In the genomic region with DNA sequence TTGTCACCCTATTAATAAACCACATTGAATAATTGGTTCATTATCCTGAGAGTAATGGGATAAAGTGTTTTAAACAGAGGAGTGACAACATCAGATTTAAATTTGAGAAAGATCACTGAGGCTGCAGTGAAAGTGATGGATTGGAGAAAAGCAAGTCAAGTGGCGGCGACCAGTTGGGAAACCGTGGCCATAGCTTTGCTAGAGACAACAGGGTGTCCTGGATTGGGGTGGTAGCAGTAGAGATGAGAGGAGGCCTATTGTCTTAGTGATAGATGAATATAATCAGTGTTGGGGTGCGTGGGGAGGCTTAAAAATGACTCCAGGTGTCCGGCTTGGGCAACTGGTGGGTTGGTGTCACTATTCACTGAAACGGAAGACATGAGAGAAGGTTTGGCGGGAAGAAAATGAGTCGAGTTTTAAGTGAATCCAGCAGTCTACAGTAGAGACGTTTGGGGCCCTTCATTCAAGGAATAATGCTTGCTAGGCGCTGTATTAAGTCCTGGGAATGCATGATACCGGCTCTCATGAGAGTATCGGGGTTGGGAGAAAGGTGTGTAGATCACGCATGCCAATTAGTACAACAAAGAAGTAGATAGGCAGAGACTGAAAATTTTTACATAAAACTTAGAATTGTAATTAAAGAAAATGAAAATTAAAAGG, we compare ENCODE assay signal across 2 cellular contexts.
TF ChIP-seq lines count a peak whose summit lies in the region.

No MANE protein-coding gene starts in this region.

TF ChIP-seq in A549, 52 proteins besides CTCF, POLR2A, EP300 and RAD21 (continued from another document):
- TF ChIP-seq EHF (CRISPR knock-in tag; IDR thresholded peaks at IDR 0.05) (no peak), TP53 (CRISPR knock-in tag; IDR thresholded peaks at IDR 0.05) (no peak), ZFP36 (IDR thresholded peaks at IDR 0.05; ENCODE audit: borderline replicate concordance, partially characterized antibody) (no peak), MAZ (IDR thresholded peaks at IDR 0.05; ENCODE audit: borderline replicate concordance, low read depth, low read length) (no peak), RARB (CRISPR knock-in tag; IDR thresholded peaks at IDR 0.05) (no peak), TFCP2L1 (CRISPR knock-in tag; IDR thresholded peaks at IDR 0.05) (no peak), SREBF2 (IDR thresholded peaks at IDR 0.05) (no peak), HEYL (CRISPR knock-in tag; IDR thresholded peaks at IDR 0.05) (no peak)
- TF ChIP-seq, protein P1, sequence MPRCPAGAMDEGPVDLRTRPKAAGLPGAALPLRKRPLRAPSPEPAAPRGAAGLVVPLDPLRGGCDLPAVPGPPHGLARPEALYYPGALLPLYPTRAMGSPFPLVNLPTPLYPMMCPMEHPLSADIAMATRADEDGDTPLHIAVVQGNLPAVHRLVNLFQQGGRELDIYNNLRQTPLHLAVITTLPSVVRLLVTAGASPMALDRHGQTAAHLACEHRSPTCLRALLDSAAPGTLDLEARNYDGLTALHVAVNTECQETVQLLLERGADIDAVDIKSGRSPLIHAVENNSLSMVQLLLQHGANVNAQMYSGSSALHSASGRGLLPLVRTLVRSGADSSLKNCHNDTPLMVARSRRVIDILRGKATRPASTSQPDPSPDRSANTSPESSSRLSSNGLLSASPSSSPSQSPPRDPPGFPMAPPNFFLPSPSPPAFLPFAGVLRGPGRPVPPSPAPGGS (IDR thresholded peaks at IDR 0.05): no peak
- TF ChIP-seq, protein P2, sequence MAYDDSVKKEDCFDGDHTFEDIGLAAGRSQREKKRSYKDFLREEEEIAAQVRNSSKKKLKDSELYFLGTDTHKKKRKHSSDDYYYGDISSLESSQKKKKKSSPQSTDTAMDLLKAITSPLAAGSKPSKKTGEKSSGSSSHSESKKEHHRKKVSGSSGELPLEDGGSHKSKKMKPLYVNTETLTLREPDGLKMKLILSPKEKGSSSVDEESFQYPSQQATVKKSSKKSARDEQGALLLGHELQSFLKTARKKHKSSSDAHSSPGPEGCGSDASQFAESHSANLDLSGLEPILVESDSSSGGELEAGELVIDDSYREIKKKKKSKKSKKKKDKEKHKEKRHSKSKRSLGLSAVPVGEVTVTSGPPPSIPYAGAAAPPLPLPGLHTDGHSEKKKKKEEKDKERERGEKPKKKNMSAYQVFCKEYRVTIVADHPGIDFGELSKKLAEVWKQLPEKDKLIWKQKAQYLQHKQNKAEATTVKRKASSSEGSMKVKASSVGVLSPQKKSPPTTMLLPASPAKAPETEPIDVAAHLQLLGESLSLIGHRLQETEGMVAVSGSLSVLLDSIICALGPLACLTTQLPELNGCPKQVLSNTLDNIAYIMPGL (CRISPR knock-in tag; IDR thresholded peaks at IDR 0.05; ENCODE audit: borderline replicate concordance): no peak
TF ChIP-seq in A549: peak in this region for 0.

TF ChIP-seq in HCT116, 20 proteins besides CTCF, POLR2A, EP300 and RAD21 (continued from another document):
- TF ChIP-seq, protein P3, sequence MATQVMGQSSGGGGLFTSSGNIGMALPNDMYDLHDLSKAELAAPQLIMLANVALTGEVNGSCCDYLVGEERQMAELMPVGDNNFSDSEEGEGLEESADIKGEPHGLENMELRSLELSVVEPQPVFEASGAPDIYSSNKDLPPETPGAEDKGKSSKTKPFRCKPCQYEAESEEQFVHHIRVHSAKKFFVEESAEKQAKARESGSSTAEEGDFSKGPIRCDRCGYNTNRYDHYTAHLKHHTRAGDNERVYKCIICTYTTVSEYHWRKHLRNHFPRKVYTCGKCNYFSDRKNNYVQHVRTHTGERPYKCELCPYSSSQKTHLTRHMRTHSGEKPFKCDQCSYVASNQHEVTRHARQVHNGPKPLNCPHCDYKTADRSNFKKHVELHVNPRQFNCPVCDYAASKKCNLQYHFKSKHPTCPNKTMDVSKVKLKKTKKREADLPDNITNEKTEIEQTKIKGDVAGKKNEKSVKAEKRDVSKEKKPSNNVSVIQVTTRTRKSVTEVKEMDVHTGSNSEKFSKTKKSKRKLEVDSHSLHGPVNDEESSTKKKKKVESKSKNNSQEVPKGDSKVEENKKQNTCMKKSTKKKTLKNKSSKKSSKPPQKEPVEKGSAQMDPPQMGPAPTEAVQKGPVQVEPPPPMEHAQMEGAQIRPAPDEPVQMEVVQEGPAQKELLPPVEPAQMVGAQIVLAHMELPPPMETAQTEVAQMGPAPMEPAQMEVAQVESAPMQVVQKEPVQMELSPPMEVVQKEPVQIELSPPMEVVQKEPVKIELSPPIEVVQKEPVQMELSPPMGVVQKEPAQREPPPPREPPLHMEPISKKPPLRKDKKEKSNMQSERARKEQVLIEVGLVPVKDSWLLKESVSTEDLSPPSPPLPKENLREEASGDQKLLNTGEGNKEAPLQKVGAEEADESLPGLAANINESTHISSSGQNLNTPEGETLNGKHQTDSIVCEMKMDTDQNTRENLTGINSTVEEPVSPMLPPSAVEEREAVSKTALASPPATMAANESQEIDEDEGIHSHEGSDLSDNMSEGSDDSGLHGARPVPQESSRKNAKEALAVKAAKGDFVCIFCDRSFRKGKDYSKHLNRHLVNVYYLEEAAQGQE (IDR thresholded peaks at IDR 0.05; ENCODE audit: low read depth): no peak
- TF ChIP-seq EZH2 (IDR thresholded peaks at IDR 0.05) (no peak), ELF1 (IDR thresholded peaks at IDR 0.05; ENCODE audit: borderline replicate concordance, low read depth) (no peak), EGR1 (IDR thresholded peaks at IDR 0.05; ENCODE audit: low read depth) (no peak), CEBPB (IDR thresholded peaks at IDR 0.05; ENCODE audit: low read depth) (no peak), JUND (IDR thresholded peaks at IDR 0.05) (no peak), POLR2AphosphoS5 (IDR thresholded peaks at IDR 0.05; ENCODE audit: low read depth, low read length) (no peak), YY1 (IDR thresholded peaks at IDR 0.05; ENCODE audit: extremely low read depth, insufficient replicate concordance, low read depth, low read length) (no peak), SIN3A (IDR thresholded peaks at IDR 0.05; ENCODE audit: low read depth) (no peak)
TF ChIP-seq in HCT116: peak in this region for 0.
